In genomic region chr16:87160218-87160617, GRCh38 we compare ENCODE assay signal across 1 cellular context.
TF ChIP-seq lines count a peak whose summit lies in the region.

No MANE protein-coding gene starts in this region.

TF ChIP-seq in liver, 16 proteins besides CTCF, POLR2A, EP300 and RAD21:
- TF ChIP-seq, protein P1, sequence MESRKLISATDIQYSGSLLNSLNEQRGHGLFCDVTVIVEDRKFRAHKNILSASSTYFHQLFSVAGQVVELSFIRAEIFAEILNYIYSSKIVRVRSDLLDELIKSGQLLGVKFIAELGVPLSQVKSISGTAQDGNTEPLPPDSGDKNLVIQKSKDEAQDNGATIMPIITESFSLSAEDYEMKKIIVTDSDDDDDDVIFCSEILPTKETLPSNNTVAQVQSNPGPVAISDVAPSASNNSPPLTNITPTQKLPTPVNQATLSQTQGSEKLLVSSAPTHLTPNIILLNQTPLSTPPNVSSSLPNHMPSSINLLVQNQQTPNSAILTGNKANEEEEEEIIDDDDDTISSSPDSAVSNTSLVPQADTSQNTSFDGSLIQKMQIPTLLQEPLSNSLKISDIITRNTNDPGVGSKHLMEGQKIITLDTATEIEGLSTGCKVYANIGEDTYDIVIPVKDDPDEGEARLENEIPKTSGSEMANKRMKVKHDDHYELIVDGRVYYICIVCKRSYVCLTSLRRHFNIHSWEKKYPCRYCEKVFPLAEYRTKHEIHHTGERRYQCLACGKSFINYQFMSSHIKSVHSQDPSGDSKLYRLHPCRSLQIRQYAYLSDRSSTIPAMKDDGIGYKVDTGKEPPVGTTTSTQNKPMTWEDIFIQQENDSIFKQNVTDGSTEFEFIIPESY (IDR thresholded peaks at IDR 0.05) = no peak
- TF ChIP-seq EGR1 (IDR thresholded peaks at IDR 0.05; ENCODE audit: low read depth in 2 of 2) (no peak), NR2F2 (IDR thresholded peaks at IDR 0.05) (peak; percentile 60)
